Comparison of ENCODE assay signal across 1 cellular context in genomic region chr12:89353823-89354629, GRCh38.
TF ChIP-seq lines count a peak whose summit lies in the region.

No MANE protein-coding gene starts in this region.

TF ChIP-seq in IMR-90, 13 proteins besides CTCF, POLR2A, EP300 and RAD21 (continued from another document):
- TF ChIP-seq MAZ (IDR thresholded peaks at IDR 0.05; ENCODE audit: borderline replicate concordance, low read depth, low read length) = peak; percentile 38; the same call in 1 of the 2 replicates
- no peak for TF ChIP-seq MXI1 (IDR thresholded peaks at IDR 0.05; ENCODE audit: borderline replicate concordance, low read depth, low read length)
